Comparison of ENCODE assay signal across 2 cellular contexts in genomic region chr1:169115891-169116585, GRCh38.
A peak's percentile ranks its signal among the peaks of the same experiment; 100 is the strongest.
TF ChIP-seq lines count a peak whose summit lies in the region.

No MANE protein-coding gene starts in this region.

TF ChIP-seq in GM12878, 131 proteins besides CTCF, POLR2A, EP300 and RAD21 (continues in another document):
- TF ChIP-seq HDAC2 (IDR thresholded peaks at IDR 0.05): no peak
- TF ChIP-seq NBN (IDR thresholded peaks at IDR 0.05): peak; percentile 67; the same call in 1 of the 2 replicates
- TF ChIP-seq IRF4 (IDR thresholded peaks at IDR 0.05; ENCODE audit: low read depth, low read length): peak; percentile 48; the same call in 1 of the 2 replicates
- 0 out of 2 replicates have a peak, but pooled peaks have one; percentile 39 for TF ChIP-seq GATAD2B (conservative IDR thresholded peaks at IDR 0.05; ENCODE audit: low read depth)
- TF ChIP-seq, protein P1, sequence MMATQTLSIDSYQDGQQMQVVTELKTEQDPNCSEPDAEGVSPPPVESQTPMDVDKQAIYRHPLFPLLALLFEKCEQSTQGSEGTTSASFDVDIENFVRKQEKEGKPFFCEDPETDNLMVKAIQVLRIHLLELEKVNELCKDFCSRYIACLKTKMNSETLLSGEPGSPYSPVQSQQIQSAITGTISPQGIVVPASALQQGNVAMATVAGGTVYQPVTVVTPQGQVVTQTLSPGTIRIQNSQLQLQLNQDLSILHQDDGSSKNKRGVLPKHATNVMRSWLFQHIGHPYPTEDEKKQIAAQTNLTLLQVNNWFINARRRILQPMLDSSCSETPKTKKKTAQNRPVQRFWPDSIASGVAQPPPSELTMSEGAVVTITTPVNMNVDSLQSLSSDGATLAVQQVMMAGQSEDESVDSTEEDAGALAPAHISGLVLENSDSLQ (IDR thresholded peaks at IDR 0.05): peak; percentile 74
- TF ChIP-seq, protein P2, sequence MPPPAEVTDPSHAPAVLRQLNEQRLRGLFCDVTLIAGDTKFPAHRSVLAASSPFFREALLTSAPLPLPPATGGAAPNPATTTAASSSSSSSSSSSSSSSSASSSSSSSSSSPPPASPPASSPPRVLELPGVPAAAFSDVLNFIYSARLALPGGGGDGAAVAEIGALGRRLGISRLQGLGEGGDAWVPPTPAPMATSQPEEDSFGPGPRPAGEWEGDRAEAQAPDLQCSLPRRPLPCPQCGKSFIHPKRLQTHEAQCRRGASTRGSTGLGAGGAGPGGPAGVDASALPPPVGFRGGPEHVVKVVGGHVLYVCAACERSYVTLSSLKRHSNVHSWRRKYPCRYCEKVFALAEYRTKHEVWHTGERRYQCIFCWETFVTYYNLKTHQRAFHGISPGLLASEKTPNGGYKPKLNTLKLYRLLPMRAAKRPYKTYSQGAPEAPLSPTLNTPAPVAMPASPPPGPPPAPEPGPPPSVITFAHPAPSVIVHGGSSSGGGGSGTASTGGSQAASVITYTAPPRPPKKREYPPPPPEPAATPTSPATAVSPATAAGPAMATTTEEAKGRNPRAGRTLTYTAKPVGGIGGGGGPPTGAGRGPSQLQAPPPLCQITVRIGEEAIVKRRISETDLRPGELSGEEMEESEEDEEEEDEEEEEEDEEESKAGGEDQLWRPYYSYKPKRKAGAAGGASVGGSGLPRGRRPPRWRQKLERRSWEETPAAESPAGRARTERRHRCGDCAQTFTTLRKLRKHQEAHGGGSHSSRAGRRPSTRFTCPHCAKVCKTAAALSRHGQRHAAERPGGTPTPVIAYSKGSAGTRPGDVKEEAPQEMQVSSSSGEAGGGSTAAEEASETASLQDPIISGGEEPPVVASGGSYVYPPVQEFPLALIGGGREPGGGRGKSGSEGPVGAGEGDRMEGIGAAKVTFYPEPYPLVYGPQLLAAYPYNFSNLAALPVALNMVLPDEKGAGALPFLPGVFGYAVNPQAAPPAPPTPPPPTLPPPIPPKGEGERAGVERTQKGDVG (CRISPR knock-in tag; IDR thresholded peaks at IDR 0.05): no peak
- TF ChIP-seq PAX5 (IDR thresholded peaks at IDR 0.05; ENCODE audit: borderline replicate concordance, low read depth, low read length): peak; percentile 9; the same call in 1 of the 2 replicates
- TF ChIP-seq ETV6 (conservative IDR thresholded peaks at IDR 0.05 in 1 of 2, IDR thresholded peaks at IDR 0.05 in 1 of 2; ENCODE audit: borderline replicate concordance in 1 of 2, low read depth in 1 of 2): peak in 1 of 2 experiments; percentile 43; a peak in 1 of 4 replicates
- no peak for TF ChIP-seq SIX5 (IDR thresholded peaks at IDR 0.05; ENCODE audit: low read depth, low read length, severe bottlenecking)
- TF ChIP-seq ELK1 (IDR thresholded peaks at IDR 0.05; ENCODE audit: low read depth, low read length): no peak
- TF ChIP-seq CHD2 (IDR thresholded peaks at IDR 0.05; ENCODE audit: borderline replicate concordance, low read depth, low read length): peak; percentile 79; the same call in 1 of the 2 replicates
- TF ChIP-seq NR2C1 (IDR thresholded peaks at IDR 0.05): 0 out of 2 replicates have a peak, but pooled peaks have one; percentile 26
- peak; percentile 64; the same call in 1 of the 2 replicates for TF ChIP-seq ZBED1 (IDR thresholded peaks at IDR 0.05; ENCODE audit: borderline replicate concordance)
- TF ChIP-seq, protein P3, sequence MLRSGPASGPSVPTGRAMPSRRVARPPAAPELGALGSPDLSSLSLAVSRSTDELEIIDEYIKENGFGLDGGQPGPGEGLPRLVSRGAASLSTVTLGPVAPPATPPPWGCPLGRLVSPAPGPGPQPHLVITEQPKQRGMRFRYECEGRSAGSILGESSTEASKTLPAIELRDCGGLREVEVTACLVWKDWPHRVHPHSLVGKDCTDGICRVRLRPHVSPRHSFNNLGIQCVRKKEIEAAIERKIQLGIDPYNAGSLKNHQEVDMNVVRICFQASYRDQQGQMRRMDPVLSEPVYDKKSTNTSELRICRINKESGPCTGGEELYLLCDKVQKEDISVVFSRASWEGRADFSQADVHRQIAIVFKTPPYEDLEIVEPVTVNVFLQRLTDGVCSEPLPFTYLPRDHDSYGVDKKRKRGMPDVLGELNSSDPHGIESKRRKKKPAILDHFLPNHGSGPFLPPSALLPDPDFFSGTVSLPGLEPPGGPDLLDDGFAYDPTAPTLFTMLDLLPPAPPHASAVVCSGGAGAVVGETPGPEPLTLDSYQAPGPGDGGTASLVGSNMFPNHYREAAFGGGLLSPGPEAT (IDR thresholded peaks at IDR 0.05; ENCODE audit: low read depth): peak; percentile 77
- peak; percentile 56 for TF ChIP-seq RELA (IDR thresholded peaks at IDR 0.05; ENCODE audit: borderline replicate concordance, partially characterized antibody)
- 0 out of 2 replicates have a peak, but pooled peaks have one; percentile 12 for TF ChIP-seq MXI1 (IDR thresholded peaks at IDR 0.05; ENCODE audit: low read depth, low read length)
- peak; percentile 82; the same call in 1 of the 2 replicates for TF ChIP-seq DPF2 (IDR thresholded peaks at IDR 0.05)
- peak; percentile 78 for TF ChIP-seq ATF7 (IDR thresholded peaks at IDR 0.05; ENCODE audit: low read depth)
- TF ChIP-seq CHD4 (IDR thresholded peaks at IDR 0.05): no peak
- TF ChIP-seq YY1 (IDR thresholded peaks at IDR 0.05; ENCODE audit: low read depth, low read length): peak; percentile 76
- TF ChIP-seq, protein P4, sequence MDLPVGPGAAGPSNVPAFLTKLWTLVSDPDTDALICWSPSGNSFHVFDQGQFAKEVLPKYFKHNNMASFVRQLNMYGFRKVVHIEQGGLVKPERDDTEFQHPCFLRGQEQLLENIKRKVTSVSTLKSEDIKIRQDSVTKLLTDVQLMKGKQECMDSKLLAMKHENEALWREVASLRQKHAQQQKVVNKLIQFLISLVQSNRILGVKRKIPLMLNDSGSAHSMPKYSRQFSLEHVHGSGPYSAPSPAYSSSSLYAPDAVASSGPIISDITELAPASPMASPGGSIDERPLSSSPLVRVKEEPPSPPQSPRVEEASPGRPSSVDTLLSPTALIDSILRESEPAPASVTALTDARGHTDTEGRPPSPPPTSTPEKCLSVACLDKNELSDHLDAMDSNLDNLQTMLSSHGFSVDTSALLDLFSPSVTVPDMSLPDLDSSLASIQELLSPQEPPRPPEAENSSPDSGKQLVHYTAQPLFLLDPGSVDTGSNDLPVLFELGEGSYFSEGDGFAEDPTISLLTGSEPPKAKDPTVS (IDR thresholded peaks at IDR 0.05; ENCODE audit: low read depth, low read length): no peak
- TF ChIP-seq RB1 (IDR thresholded peaks at IDR 0.05; ENCODE audit: borderline replicate concordance): 0 out of 2 replicates have a peak, but pooled peaks have one; percentile 54
- peak; percentile 49; the same call in 1 of the 2 replicates for TF ChIP-seq EED (IDR thresholded peaks at IDR 0.05; ENCODE audit: low read depth)

TF ChIP-seq in HepG2, 621 proteins besides CTCF, POLR2A, EP300 and RAD21 (continues in another document):
- TF ChIP-seq, protein P5, sequence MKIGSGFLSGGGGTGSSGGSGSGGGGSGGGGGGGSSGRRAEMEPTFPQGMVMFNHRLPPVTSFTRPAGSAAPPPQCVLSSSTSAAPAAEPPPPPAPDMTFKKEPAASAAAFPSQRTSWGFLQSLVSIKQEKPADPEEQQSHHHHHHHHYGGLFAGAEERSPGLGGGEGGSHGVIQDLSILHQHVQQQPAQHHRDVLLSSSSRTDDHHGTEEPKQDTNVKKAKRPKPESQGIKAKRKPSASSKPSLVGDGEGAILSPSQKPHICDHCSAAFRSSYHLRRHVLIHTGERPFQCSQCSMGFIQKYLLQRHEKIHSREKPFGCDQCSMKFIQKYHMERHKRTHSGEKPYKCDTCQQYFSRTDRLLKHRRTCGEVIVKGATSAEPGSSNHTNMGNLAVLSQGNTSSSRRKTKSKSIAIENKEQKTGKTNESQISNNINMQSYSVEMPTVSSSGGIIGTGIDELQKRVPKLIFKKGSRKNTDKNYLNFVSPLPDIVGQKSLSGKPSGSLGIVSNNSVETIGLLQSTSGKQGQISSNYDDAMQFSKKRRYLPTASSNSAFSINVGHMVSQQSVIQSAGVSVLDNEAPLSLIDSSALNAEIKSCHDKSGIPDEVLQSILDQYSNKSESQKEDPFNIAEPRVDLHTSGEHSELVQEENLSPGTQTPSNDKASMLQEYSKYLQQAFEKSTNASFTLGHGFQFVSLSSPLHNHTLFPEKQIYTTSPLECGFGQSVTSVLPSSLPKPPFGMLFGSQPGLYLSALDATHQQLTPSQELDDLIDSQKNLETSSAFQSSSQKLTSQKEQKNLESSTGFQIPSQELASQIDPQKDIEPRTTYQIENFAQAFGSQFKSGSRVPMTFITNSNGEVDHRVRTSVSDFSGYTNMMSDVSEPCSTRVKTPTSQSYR (CRISPR knock-in tag; IDR thresholded peaks at IDR 0.05; ENCODE audit: borderline replicate concordance): peak; percentile 100
- TF ChIP-seq CEBPB (IDR thresholded peaks at IDR 0.05; ENCODE audit: borderline replicate concordance, low read depth, low read length) (peak; percentile 69), TBP (CRISPR knock-in tag; IDR thresholded peaks at IDR 0.05) (0 out of 2 replicates have a peak, but pooled peaks have one; percentile 45), IRF2 (CRISPR knock-in tag; IDR thresholded peaks at IDR 0.05) (peak; percentile 82; the same call in 1 of the 2 replicates), ZNF772 (CRISPR knock-in tag; IDR thresholded peaks at IDR 0.05) (0 out of 2 replicates have a peak, but pooled peaks have one; percentile 35), ATM (IDR thresholded peaks at IDR 0.05; ENCODE audit: borderline replicate concordance) (no peak), TCF7 (IDR thresholded peaks at IDR 0.05; ENCODE audit: low read depth) (peak; percentile 67; the same call in 1 of the 2 replicates), ZNF644 (CRISPR knock-in tag; IDR thresholded peaks at IDR 0.05; ENCODE audit: low read depth) (peak; percentile 80), RXRA (CRISPR knock-in tag; IDR thresholded peaks at IDR 0.05) (peak; percentile 99), MED1 (CRISPR knock-in tag; IDR thresholded peaks at IDR 0.05) (peak; percentile 91), ELF1 (CRISPR knock-in tag; IDR thresholded peaks at IDR 0.05) (peak; percentile 79), CCDC6 (CRISPR knock-in tag; IDR thresholded peaks at IDR 0.05) (no peak), STAG1 (CRISPR knock-in tag; IDR thresholded peaks at IDR 0.05) (peak; percentile 38), MTF1 (CRISPR knock-in tag; IDR thresholded peaks at IDR 0.05) (no peak), SSRP1 (CRISPR knock-in tag; IDR thresholded peaks at IDR 0.05) (peak; percentile 25; the same call in 1 of the 2 replicates), ASH2L (IDR thresholded peaks at IDR 0.05; ENCODE audit: insufficient read length, low read depth, low read length) (peak; percentile 35), ZNF205 (CRISPR knock-in tag; IDR thresholded peaks at IDR 0.05) (peak; percentile 75), CEBPG (CRISPR knock-in tag; IDR thresholded peaks at IDR 0.05) (peak; percentile 81), SOX5 (CRISPR knock-in tag; IDR thresholded peaks at IDR 0.05; ENCODE audit: borderline replicate concordance) (peak; percentile 78), ZMYM2 (CRISPR knock-in tag; IDR thresholded peaks at IDR 0.05) (peak; percentile 54; the same call in 1 of the 2 replicates), SP5 (CRISPR knock-in tag; IDR thresholded peaks at IDR 0.05; ENCODE audit: borderline replicate concordance, low read depth) (peak; percentile 42; the same call in 1 of the 2 replicates), ZNF367 (CRISPR knock-in tag; IDR thresholded peaks at IDR 0.05; ENCODE audit: borderline replicate concordance) (0 out of 2 replicates have a peak, but pooled peaks have one; percentile 63), ZNF274 (CRISPR knock-in tag; IDR thresholded peaks at IDR 0.05) (no peak), ARID5B (CRISPR knock-in tag; IDR thresholded peaks at IDR 0.05) (peak; percentile 89), RARA (CRISPR knock-in tag; IDR thresholded peaks at IDR 0.05) (peak; percentile 98), CBX5 (CRISPR knock-in tag; IDR thresholded peaks at IDR 0.05; ENCODE audit: borderline replicate concordance) (peak; percentile 86; the same call in 1 of the 2 replicates), ZNF335 (CRISPR knock-in tag; IDR thresholded peaks at IDR 0.05) (0 out of 2 replicates have a peak, but pooled peaks have one; percentile 53), ZNF781 (CRISPR knock-in tag; IDR thresholded peaks at IDR 0.05; ENCODE audit: borderline replicate concordance, not compliant biosample characterization) (no peak), ZKSCAN8 (CRISPR knock-in tag; IDR thresholded peaks at IDR 0.05; ENCODE audit: borderline replicate concordance) (peak; percentile 76; the same call in 1 of the 2 replicates), SPEN (CRISPR knock-in tag; IDR thresholded peaks at IDR 0.05; ENCODE audit: low read depth) (peak; percentile 64; the same call in 1 of the 2 replicates), ZNF724P (CRISPR knock-in tag; IDR thresholded peaks at IDR 0.05; ENCODE audit: borderline replicate concordance) (no peak), BORCS8-MEF2B (CRISPR knock-in tag; IDR thresholded peaks at IDR 0.05) (peak; percentile 63; the same call in 1 of the 2 replicates), CREB1 (IDR thresholded peaks at IDR 0.05) (no peak), CREB1 (CRISPR knock-in tag; IDR thresholded peaks at IDR 0.05) (peak; percentile 38; the same call in 1 of the 2 replicates), JUND (CRISPR knock-in tag; IDR thresholded peaks at IDR 0.05) (peak; percentile 42; the same call in 1 of the 2 replicates)
- TF ChIP-seq, protein P6, sequence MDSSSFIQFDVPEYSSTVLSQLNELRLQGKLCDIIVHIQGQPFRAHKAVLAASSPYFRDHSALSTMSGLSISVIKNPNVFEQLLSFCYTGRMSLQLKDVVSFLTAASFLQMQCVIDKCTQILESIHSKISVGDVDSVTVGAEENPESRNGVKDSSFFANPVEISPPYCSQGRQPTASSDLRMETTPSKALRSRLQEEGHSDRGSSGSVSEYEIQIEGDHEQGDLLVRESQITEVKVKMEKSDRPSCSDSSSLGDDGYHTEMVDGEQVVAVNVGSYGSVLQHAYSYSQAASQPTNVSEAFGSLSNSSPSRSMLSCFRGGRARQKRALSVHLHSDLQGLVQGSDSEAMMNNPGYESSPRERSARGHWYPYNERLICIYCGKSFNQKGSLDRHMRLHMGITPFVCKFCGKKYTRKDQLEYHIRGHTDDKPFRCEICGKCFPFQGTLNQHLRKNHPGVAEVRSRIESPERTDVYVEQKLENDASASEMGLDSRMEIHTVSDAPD (CRISPR knock-in tag; IDR thresholded peaks at IDR 0.05): 0 out of 2 replicates have a peak, but pooled peaks have one; percentile 29
